Comparison of ENCODE assay signal across 8 cellular contexts in the genomic region with DNA sequence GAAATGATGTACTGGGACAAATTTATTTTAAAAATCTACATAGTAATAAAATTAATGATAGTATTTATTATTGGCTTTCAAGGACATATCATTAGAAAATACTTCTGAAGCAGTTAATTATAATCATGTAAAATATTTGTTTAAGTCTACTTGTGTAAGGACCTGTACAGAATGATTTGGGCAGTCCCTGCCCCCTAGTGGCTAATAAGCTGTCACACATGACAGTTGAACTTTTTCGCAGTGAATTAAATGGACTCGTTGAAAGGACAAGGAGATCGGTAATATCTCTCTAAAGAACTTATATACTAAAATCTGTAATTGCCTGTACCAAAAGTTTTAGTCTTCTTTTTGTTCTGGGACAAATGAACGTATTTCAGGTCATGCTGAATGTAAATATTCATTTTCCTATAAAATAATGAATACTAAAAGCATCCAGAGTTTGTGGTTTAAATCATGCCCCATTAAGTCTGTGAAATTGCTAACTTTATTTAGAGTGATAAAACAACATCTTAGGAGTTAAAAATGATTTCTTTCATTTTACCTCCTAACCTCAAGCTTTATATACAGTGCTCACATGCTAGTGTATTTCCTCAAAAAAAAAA. TPM values are rescaled to one million over a fixed set of nuclear protein-coding genes. Genes with fewer than 3 reads are reported as not detected.
A peak's percentile ranks its signal among the peaks of the same experiment; 100 is the strongest.
DNase-seq lines count a peak whose midpoint lies in the region; ATAC-seq, FAIRE-seq and TF ChIP-seq lines count a peak whose summit lies in the region.

No MANE protein-coding gene starts in this region.

- TF ChIP-seq EP300 in K562 (IDR thresholded peaks at IDR 0.05; ENCODE audit: low read length) = no peak

- WGBS in K562 (ENCODE audit: insufficient coverage, low coverage, missing lambda C conversion rate) = 5% methylated on average over 4 of the region's 4 CpGs

- intact Hi-C loops in K562 (cut with micrococcal nuclease) = loop anchor here (2.0 to 10.0 kb wide), 5 partner anchors 124 to 522 kb away; partner anchors contain the start of genes CLOCK and SRD5A3

- peak overlapping the region; percentile 65 for H2AFZ ChIP-seq in K562 (ENCODE audit: low read depth, low read length)

- H3K4me2 ChIP-seq in K562 (ENCODE audit: insufficient read depth, low read length) = no peak overlapping the region

- no peaks in the 10 kb centered on the region for H3K27me3 Mint-ChIP-seq in activated T-cell treated with anti-CD3 and anti-CD28 coated beads, Interleukin-2, amount 50 U/mL, for 4 hours (ENCODE audit: low read depth)
- no peaks in the 10 kb centered on the region for H3K27me3 Mint-ChIP-seq in immature natural killer cell (ENCODE audit: low read depth in 3 of 3)
- no peaks in the 10 kb centered on the region for H3K27me3 Mint-ChIP-seq in stimulated activated naive CD8-positive, alpha-beta T cell treated with anti-CD3 and anti-CD28 coated beads, Interleukin-15, amount 100 ng/mL, for 72 hours

- H3K27ac ChIP-seq in HL-60 (replicated peaks) = no peak overlapping the region
- H3K27ac ChIP-seq in K562 (ENCODE audit: extremely low read depth, low read depth, low read length) = peak overlapping the region; percentile 64; the same call in 2 of the 3 replicates

- peaks cover 29% of the 10 kb centered on the region for H3K36me3 Mint-ChIP-seq in activated T-cell treated with anti-CD3 and anti-CD28 coated beads, Interleukin-2, amount 50 U/mL, for 4 hours (ENCODE audit: insufficient read depth)
- peaks cover 17 to 39% (median 26%) of the 10 kb centered on the region in 3 donors for H3K36me3 Mint-ChIP-seq in immature natural killer cell

- FAIRE-seq in K562 (lab: Jason Lieb, UNC) = peak; percentile 87

- peak overlapping the region in 3 of 6 donors; percentile 41 to 73 (median 62) for H3K27ac Mint-ChIP-seq in immature natural killer cell
- no peak overlapping the region for H3K27ac Mint-ChIP-seq in stimulated activated naive CD8-positive, alpha-beta T cell treated with anti-CD3 and anti-CD28 coated beads, Interleukin-15, amount 100 ng/mL, for 72 hours

- no peaks in the 10 kb centered on the region for H3K9me1 ChIP-seq in K562 (ENCODE audit: control insufficient read depth, insufficient read depth, low read length)

- H3K4me1 ChIP-seq in K562 (replicated peaks in 1 of 2; ENCODE audit: control insufficient read depth in 2 of 2, insufficient read depth in 2 of 2, low read length in 2 of 2) = peaks cover 0 to 10% of the 10 kb centered on the region in 2 experiments; a peak in 2 of 5 replicates

- no peaks in the 10 kb centered on the region for H3K79me2 ChIP-seq in K562 (ENCODE audit: control insufficient read depth, insufficient read depth, low read length)

- peaks cover 20% of the 10 kb centered on the region for H3K4me1 Mint-ChIP-seq in activated T-cell treated with anti-CD3 and anti-CD28 coated beads, Interleukin-2, amount 50 U/mL, for 4 hours (ENCODE audit: low read depth)
- H3K4me1 Mint-ChIP-seq in immature natural killer cell = peaks cover 5 to 20% of the 10 kb centered on the region in 2 donors
- peaks cover 18% of the 10 kb centered on the region for H3K4me1 Mint-ChIP-seq in stimulated activated naive CD8-positive, alpha-beta T cell treated with anti-CD3 and anti-CD28 coated beads, Interleukin-15, amount 100 ng/mL, for 72 hours

- peak; percentile 70 to 72 for ATAC-seq in activated T-cell treated with anti-CD3 and anti-CD28 coated beads, Interleukin-2, amount 50 U/mL, for 4 hours
- ATAC-seq in GM21515 (IDR thresholded peaks at IDR 0.05; ENCODE audit: unreplicated experiment) = peak; percentile 90
- ATAC-seq in K562 = peak; percentile 97
- peak; percentile 80 for ATAC-seq in stimulated activated naive CD8-positive, alpha-beta T cell treated with anti-CD3 and anti-CD28 coated beads, Interleukin-15, amount 100 ng/mL, for 72 hours

- TF ChIP-seq CTCF in HL-60 (IDR thresholded peaks at IDR 0.05; ENCODE audit: insufficient read depth, low read length) (peak; percentile 64), K562 (IDR thresholded peaks at IDR 0.05 in 2 of 3, conservative IDR thresholded peaks at IDR 0.05 in 1 of 3; ENCODE audit: insufficient read depth in 2 of 3, low read depth in 1 of 3, low read length in 3 of 3) (peak; percentile 65 to 89 (median 77))

- CTCF ChIA-PET in K562 (lab: Yijun Ruan, JAX; ENCODE audit: low intra/inter-chr PET ratio) = interaction anchor here (0.6 to 1.2 kb wide), 2 partner anchors 678 to 895 kb away, joined by 3 read pairs; no protein-coding TSS in a partner anchor

- in situ Hi-C loops in K562 (cut with MboI) = no loop called here

- TF ChIP-seq POLR2A in K562 (conservative IDR thresholded peaks at IDR 0.05) = no peak

- H3K9me3 Mint-ChIP-seq in activated T-cell treated with anti-CD3 and anti-CD28 coated beads, Interleukin-2, amount 50 U/mL, for 4 hours = no peaks in the 10 kb centered on the region
- H3K9me3 Mint-ChIP-seq in immature natural killer cell = no peaks in the 10 kb centered on the region
- H3K9me3 Mint-ChIP-seq in stimulated activated naive CD8-positive, alpha-beta T cell treated with anti-CD3 and anti-CD28 coated beads, Interleukin-15, amount 100 ng/mL, for 72 hours = no peaks in the 10 kb centered on the region

- peaks cover 59% of the 10 kb centered on the region for H3K36me3 ChIP-seq in K562 (ENCODE audit: control insufficient read depth, insufficient read depth, low read length)

- H3K27me3 ChIP-seq in HL-60 (ENCODE audit: insufficient read depth, poor library complexity, severe bottlenecking) (no peaks in the 10 kb centered on the region), K562 (ENCODE audit: control insufficient read depth in 2 of 2, insufficient read depth in 2 of 2, low read length in 2 of 2) (no peaks in the 10 kb centered on the region)

- POLR2A ChIA-PET in K562 (lab: Yijun Ruan, JAX) = interaction anchor here (0.7 to 1.0 kb wide), 3 partner anchors 9 to 1093 kb away, joined by 3 read pairs; no protein-coding TSS in a partner anchor

- H3K4me3 ChIP-seq in HL-60 (replicated peaks; ENCODE audit: insufficient read depth, low read length) (no peak overlapping the region), K562 (no peak overlapping the region)

- DNase-seq in activated T-cell treated with anti-CD3 and anti-CD28 coated beads, Interleukin-2, amount 50 U/mL, for 4 hours = no peak
- DNase-seq in activated T-cell treated with anti-CD3 and anti-CD28 coated beads for 4 hours (no peak), HL-60 (ENCODE audit: low read depth in 1 of 2, low spot score in 1 of 2) (peak; percentile 32 to 53), NCI-H82 (lab: John Stamatoyannopoulos, UW) (peak; percentile 73), K562 (ENCODE audit: extremely low read depth in 1 of 4, low spot score in 3 of 4) (peak; percentile 35 to 75 (median 42)), immature natural killer cell (peak; percentile 44 to 52 (median 50))
- peak in 1 of 2 donors; percentile 26 for DNase-seq in stimulated activated naive CD8-positive, alpha-beta T cell treated with anti-CD3 and anti-CD28 coated beads, Interleukin-15, amount 100 ng/mL, for 72 hours

- H3K9me3 ChIP-seq in K562 (replicated peaks; ENCODE audit: control insufficient read depth, insufficient read depth, low read depth, low read length) = no peaks in the 10 kb centered on the region

- H3K4me3 Mint-ChIP-seq in activated T-cell treated with anti-CD3 and anti-CD28 coated beads, Interleukin-2, amount 50 U/mL, for 4 hours = peak overlapping the region; percentile 24
- no peak overlapping the region for H3K4me3 Mint-ChIP-seq in immature natural killer cell
- H3K4me3 Mint-ChIP-seq in stimulated activated naive CD8-positive, alpha-beta T cell treated with anti-CD3 and anti-CD28 coated beads, Interleukin-15, amount 100 ng/mL, for 72 hours = no peak overlapping the region

- BruUV-seq in K562 (replicated peaks; lab: Mats Ljungman, UMichigan) = no TSS peak

- TF ChIP-seq RAD21 in K562 (CRISPR knock-in tag; conservative IDR thresholded peaks at IDR 0.05 in 1 of 2, IDR thresholded peaks at IDR 0.05 in 1 of 2) = peak; percentile 77 to 80

- H3K9ac ChIP-seq in K562 (ENCODE audit: insufficient read depth in 1 of 2, low read depth in 2 of 2, low read length in 2 of 2) = no peak overlapping the region

- no peaks in the 10 kb centered on the region for H4K20me1 ChIP-seq in K562 (replicated peaks; ENCODE audit: control insufficient read depth, insufficient read depth, low read length)

RNA-seq across cellular contexts. Expression of gene EXOC1, which starts 13.6 kb away (rescaled TPM):
- total RNA-seq in activated T-cell treated with anti-CD3 and anti-CD28 coated beads, Interleukin-2, amount 50 U/mL, for 4 hours = 10 to 100 TPM; 15.9 to 16.4 (median 16.2) TPM
- 14.5 and 61.2 TPM in 2 replicates for total RNA-seq in K562 (2011; cell fraction: chromatin; rRNA removed; ENCODE audit: low replicate concordance)
- total RNA-seq in K562 (2011; cell fraction: nucleolus; rRNA removed) = 5.3 and 9.7 TPM in 2 replicates
- 15.5 and 17.3 TPM in 2 replicates for total RNA-seq in K562 (2011; cell fraction: nucleoplasm; rRNA removed)
- total RNA-seq in K562 (2014; rRNA removed) = 20.8 and 24.3 TPM in 2 replicates
- total RNA-seq in K562 (2014; rRNA removed; fragmentation: Illumina TruSeq; extraction: Trizol) = 35.9 and 39.9 TPM in 2 replicates
- 38.6 and 40.1 TPM in 2 replicates for total RNA-seq in K562 (2015; rRNA removed; fragmentation: Illumina TruSeq; extraction: Trizol)
- total RNA-seq in K562 (2021) = 26.2 TPM in 2 replicates
- polyA plus RNA-seq in K562 (2011; rRNA removed) = 24.1 and 34.4 TPM in 2 replicates
- 6.3 and 12.1 TPM in 2 replicates for polyA plus RNA-seq in K562 (2011; cell fraction: cytosol; rRNA removed)
- polyA plus RNA-seq in K562 (2011; cell fraction: nucleus; rRNA removed) = 41.1 and 53.7 TPM in 2 replicates
- 23.4 and 30.5 TPM in 2 replicates for polyA plus RNA-seq in K562 (2012)
- polyA plus RNA-seq in K562 (2014; fragmentation: Illumina TruSeq; extraction: Trizol) = 42.8 and 45.5 TPM in 2 replicates
- polyA plus RNA-seq in K562 (2014; fragmentation: Nextera tagmentation; extraction: Ambion mirVana) = 10 to 100 TPM; 16.0 to 19.5 TPM
- polyA plus RNA-seq in K562 (2014; rRNA removed) = 25.7 and 34.2 TPM in 2 replicates
- 44.5 and 53.7 TPM in 2 replicates for polyA minus RNA-seq in K562 (2011; rRNA and poly(A)+ RNA removed)
- polyA minus RNA-seq in K562 (2011; cell fraction: cytosol; rRNA and poly(A)+ RNA removed) = 10.1 and 12.6 TPM in 2 replicates
- polyA minus RNA-seq in K562 (2011; cell fraction: nucleus; rRNA and poly(A)+ RNA removed) = 20.9 and 37.4 TPM in 2 replicates
- polyA plus RNA-seq in immature natural killer cell = 10 to 100 TPM in 1 of 3 donors, 1 to 10 TPM in 2; 7.5 to 15.6 (median 9.9) TPM

RNA-seq across cellular contexts. Expression of gene EXOC1L, which starts 47.5 kb away (rescaled TPM):
- not detected for total RNA-seq in activated T-cell treated with anti-CD3 and anti-CD28 coated beads, Interleukin-2, amount 50 U/mL, for 4 hours
- 0.72 TPM in 1 of 2 replicates, not detected in the other for total RNA-seq in K562 (2011; cell fraction: chromatin; rRNA removed; ENCODE audit: low replicate concordance)
- total RNA-seq in K562 (2011; cell fraction: nucleolus; rRNA removed) = not detected in 2 replicates
- not detected in 2 replicates for total RNA-seq in K562 (2011; cell fraction: nucleoplasm; rRNA removed)
- total RNA-seq in K562 (2014; rRNA removed) (0.29 TPM in 1 of 2 replicates, not detected in the other), K562 (2014; rRNA removed; fragmentation: Illumina TruSeq; extraction: Trizol) (1.3 and 1.5 TPM in 2 replicates), K562 (2015; rRNA removed; fragmentation: Illumina TruSeq; extraction: Trizol) (0.26 and 0.47 TPM in 2 replicates), K562 (2021) (0.38 and 0.94 TPM in 2 replicates)
- polyA plus RNA-seq in K562 (2011; rRNA removed) (0.22 and 0.92 TPM in 2 replicates), K562 (2014; fragmentation: Illumina TruSeq; extraction: Trizol) (0.68 and 0.91 TPM in 2 replicates), K562 (2014; fragmentation: Nextera tagmentation; extraction: Ambion mirVana) (1 to 10 TPM; 2.7 to 3.9 TPM), K562 (2014; rRNA removed) (1.1 TPM in 2 replicates), immature natural killer cell (under 1 TPM in 2 of 3 donors, not detected in 1; 0.59 to 0.62 TPM)
- 0.18 TPM in 1 of 2 replicates, not detected in the other for polyA plus RNA-seq in K562 (2011; cell fraction: cytosol; rRNA removed)
- 0.30 and 0.35 TPM in 2 replicates for polyA plus RNA-seq in K562 (2011; cell fraction: nucleus; rRNA removed)
- polyA plus RNA-seq in K562 (2012) = 1.2 and 1.6 TPM in 2 replicates
- 0.45 and 0.95 TPM in 2 replicates for polyA minus RNA-seq in K562 (2011; rRNA and poly(A)+ RNA removed)
- not detected in 2 replicates for polyA minus RNA-seq in K562 (2011; cell fraction: cytosol; rRNA and poly(A)+ RNA removed)
- not detected in 2 replicates for polyA minus RNA-seq in K562 (2011; cell fraction: nucleus; rRNA and poly(A)+ RNA removed)

Comparison
In these comparisons a context has a peak if more than half of its experiments do, and no peak if none do; other contexts are left out.
1. DNase-seq: peak in HL-60 (2 of 2), NCI-H82 (single experiment), K562 (4 of 4) and immature natural killer cell (3 of 3); none in activated T-cell treated with anti-CD3 and anti-CD28 coated beads, Interleukin-2, amount 50 U/mL, for 4 hours (single experiment) and activated T-cell treated with anti-CD3 and anti-CD28 coated beads for 4 hours (single experiment).
2. Peak in every context shown above with its lines, with median percentiles within 50 percentile points of each other: ATAC-seq.